Comparison of ENCODE assay signal across 26 cellular contexts in genomic region chr11:124938206-124938765, GRCh38. TPM values are rescaled to one million over a fixed set of nuclear protein-coding genes. Genes with fewer than 3 reads are reported as not detected.
DNase-seq lines count a peak whose midpoint lies in the region; FAIRE-seq and TF ChIP-seq lines count a peak whose summit lies in the region.
"Had no signal": no experiment of that assay in that cellular context is flagged by ENCODE, and none has a peak within 500 bp of the region (broad histone marks: within the 10 kb centered on the region; RNA-seq: fewer than 3 reads in every experiment).

No MANE protein-coding gene starts in this region.

- H3K4me3 ChIP-seq in fibroblast of pulmonary artery (replicated peaks; ENCODE audit: low read depth, low read length): no peak overlapping the region
- H3K4me3 ChIP-seq: GM23338, left lung, testis had no signal

- no peak for TF ChIP-seq CTCF in fibroblast of pulmonary artery (IDR thresholded peaks at IDR 0.05; ENCODE audit: low read length, missing control alignments)

- no peak for FAIRE-seq in RCC 7860 (lab: Jason Lieb, UNC)
- FAIRE-seq: G401.6 had no signal

- H3K27ac ChIP-seq in substantia nigra (ENCODE audit: low read depth, low read length, poor library complexity, severe bottlenecking): peak overlapping the region; percentile 100
- H3K27ac ChIP-seq: foreskin keratinocyte, left lung, testis had no signal

- DNase-seq in ELR (ENCODE audit: low read depth) (peak; percentile 28), amniotic epithelial cell (ENCODE audit: low read depth) (peak; percentile 2), fibroblast of pulmonary artery (ENCODE audit: low read depth) (peak; percentile 6), substantia nigra (lab: John Stamatoyannopoulos, UW) (no peak), RCC 7860 (ENCODE audit: low spot score) (no peak), H4 (ENCODE audit: low spot score) (no peak), ureter (ENCODE audit: low spot score) (no peak)
- DNase-seq: activated naive CD4-positive, alpha-beta T cell treated with anti-CD3 and anti-CD28 coated beads for 36 hours; amygdala; CD4-positive, CD25-positive, alpha-beta regulatory T cell; left lung; naive B cell; NCI-H1694 treated with DMSO at 0.1 percent for 48 hours; NCI-H2171 treated with DMSO at 0.1 percent for 48 hours; NCI-H524 treated with DMSO at 0.1 percent for 48 hours; nucleus accumbens; SIG-M5; stimulated activated CD4-positive, alpha-beta T cell treated with anti-CD3 and anti-CD28 coated beads, Interleukin-2, amount 100 ng/mL, for 48 hours; T-helper 1 cell; testis had no signal

RNA-seq across cellular contexts. Expression of gene HEPACAM, which starts 2.4 kb away (rescaled TPM):
- total RNA-seq in H4 (2014; rRNA removed; shearing (Covaris generic)): not detected in 2 replicates
- total RNA-seq in ureter: 0.68 TPM
- total RNA-seq: activated CD8-positive, alpha-beta memory T cell treated with anti-CD3 and anti-CD28 coated beads for 36 hours; activated naive CD4-positive, alpha-beta T cell treated with anti-CD3 and anti-CD28 coated beads for 36 hours; CD4-positive, CD25-positive, alpha-beta regulatory T cell; foreskin keratinocyte; left lung; LHCN-M2 had no signal

RNA-seq across cellular contexts. Expression of gene CCDC15, which starts 15.7 kb away (rescaled TPM):
- 3.2 and 4.3 TPM in 2 replicates for total RNA-seq in H4 (2014; rRNA removed; shearing (Covaris generic))
- 2.2 TPM for total RNA-seq in ureter

RNA-seq across cellular contexts. Expression of gene HEPN1, which starts 19.2 kb away (rescaled TPM):
- total RNA-seq in H4 (2014; rRNA removed; shearing (Covaris generic)): not detected in 2 replicates
- not detected for total RNA-seq in ureter
- total RNA-seq: activated CD8-positive, alpha-beta memory T cell treated with anti-CD3 and anti-CD28 coated beads for 36 hours; activated naive CD4-positive, alpha-beta T cell treated with anti-CD3 and anti-CD28 coated beads for 36 hours; CD4-positive, CD25-positive, alpha-beta regulatory T cell; foreskin keratinocyte; GM23338; left lung; LHCN-M2; mesenteric fat pad; testis had no signal

RNA-seq across cellular contexts. Expression of gene ROBO4, which starts 40.6 kb away (rescaled TPM):
- 0.06 TPM in 1 of 2 replicates, not detected in the other for total RNA-seq in H4 (2014; rRNA removed; shearing (Covaris generic))
- 16.8 TPM for total RNA-seq in ureter
- total RNA-seq: activated CD8-positive, alpha-beta memory T cell treated with anti-CD3 and anti-CD28 coated beads for 36 hours; activated naive CD4-positive, alpha-beta T cell treated with anti-CD3 and anti-CD28 coated beads for 36 hours; GM23338 had no signal

Comparison
In these comparisons a context has a peak if more than half of its experiments do, and no peak if none do; other contexts are left out.
1. DNase-seq: peak in ELR (single experiment), amniotic epithelial cell (single experiment) and fibroblast of pulmonary artery (single experiment); none in substantia nigra (0 of 49), RCC 7860 (single experiment), H4 (single experiment) and ureter (single experiment).